ENCODE assay signal across 33 cellular contexts in the genomic region with DNA sequence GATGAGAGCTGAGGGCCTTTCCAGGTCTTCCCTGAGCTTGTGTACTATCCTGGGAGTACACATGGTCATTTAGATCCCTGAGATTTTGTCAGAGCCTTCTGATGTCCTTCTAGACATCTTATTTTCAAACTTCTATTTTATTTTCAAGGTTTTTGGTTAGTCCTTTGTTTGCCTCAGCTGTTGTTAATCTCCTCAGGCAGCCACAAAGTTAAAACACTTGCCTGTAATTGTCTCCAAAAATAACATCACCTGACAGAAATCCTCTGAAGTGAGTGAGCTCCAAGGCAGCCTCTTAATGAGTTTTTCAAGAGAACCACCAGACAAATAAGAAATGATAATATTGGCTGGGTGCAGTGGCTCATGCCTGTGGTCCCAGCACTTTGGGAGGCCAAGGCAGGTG. TPM values are rescaled to one million over a fixed set of nuclear protein-coding genes. Genes with fewer than 3 reads are reported as not detected.
"Had no signal": no experiment of that assay in that cellular context is flagged by ENCODE, and none has a peak within 500 bp of the region (broad histone marks: within the 10 kb centered on the region; RNA-seq: fewer than 3 reads in every experiment).

No MANE protein-coding gene starts in this region.

- H3K36me3 ChIP-seq: stomach, suprapubic skin, thoracic aorta, thyroid gland, tibial artery, transverse colon, upper lobe of left lung, upper lobe of right lung, uterus, vagina had no signal

- H3K4me1 Mint-ChIP-seq: stimulated activated effector memory CD8-positive, alpha-beta T cell treated with anti-CD3 and anti-CD28 coated beads, Interleukin-12 subunit alpha, Interleukin-12 subunit beta, amount 100 ng/mL, for 72 hours; stimulated activated memory B cell treated with anti-CD40 and anti-IgM and Interleukin-4, amounts not matched to agents 10 μg/mL and 1 μg/mL and 100 μg/mL, for 72 hours; stimulated activated naive B cell treated with anti-CD40 and anti-IgM and Interleukin-4, amounts not matched to agents 10 μg/mL and 1 μg/mL and 100 μg/mL, for 72 hours; stimulated activated naive CD8-positive, alpha-beta T cell treated with anti-CD3 and anti-CD28 coated beads, Interleukin-15, amount 100 ng/mL, for 72 hours had no signal

- H3K4me3 Mint-ChIP-seq: stimulated activated effector memory CD8-positive, alpha-beta T cell treated with anti-CD3 and anti-CD28 coated beads, Interleukin-12 subunit alpha, Interleukin-12 subunit beta, amount 100 ng/mL, for 72 hours; stimulated activated memory B cell treated with anti-CD40 and anti-IgM and Interleukin-4, amounts not matched to agents 10 μg/mL and 1 μg/mL and 100 μg/mL, for 72 hours; stimulated activated naive B cell treated with anti-CD40 and anti-IgM and Interleukin-4, amounts not matched to agents 10 μg/mL and 1 μg/mL and 100 μg/mL, for 72 hours; stimulated activated naive CD8-positive, alpha-beta T cell treated with anti-CD3 and anti-CD28 coated beads, Interleukin-15, amount 100 ng/mL, for 72 hours; stimulated activated naive CD8-positive, alpha-beta T cell treated with anti-CD3 and anti-CD28 coated beads, Interleukin-15, Interleukin-2, amounts not matched to agents 100 ng/mL and 50 ng/mL, for 24 hours; type B pancreatic cell had no signal

- H3K4me1 ChIP-seq: stomach, suprapubic skin, testis, thyroid gland, tibial artery, tibial nerve, transverse colon, upper lobe of left lung, upper lobe of right lung, uterus, vagina had no signal

- H3K27ac Mint-ChIP-seq: stimulated activated effector memory CD8-positive, alpha-beta T cell treated with anti-CD3 and anti-CD28 coated beads, Interleukin-12 subunit alpha, Interleukin-12 subunit beta, amount 100 ng/mL, for 72 hours; stimulated activated memory B cell treated with anti-CD40 and anti-IgM and Interleukin-4, amounts not matched to agents 10 μg/mL and 1 μg/mL and 100 μg/mL, for 72 hours; stimulated activated naive B cell treated with anti-CD40 and anti-IgM and Interleukin-4, amounts not matched to agents 10 μg/mL and 1 μg/mL and 100 μg/mL, for 72 hours; stimulated activated naive CD8-positive, alpha-beta T cell treated with anti-CD3 and anti-CD28 coated beads, Interleukin-15, amount 100 ng/mL, for 72 hours; stimulated activated naive CD8-positive, alpha-beta T cell treated with anti-CD3 and anti-CD28 coated beads, Interleukin-15, Interleukin-2, amounts not matched to agents 100 ng/mL and 50 ng/mL, for 24 hours; type B pancreatic cell had no signal

- H3K36me3 Mint-ChIP-seq: stimulated activated effector memory CD8-positive, alpha-beta T cell treated with anti-CD3 and anti-CD28 coated beads, Interleukin-12 subunit alpha, Interleukin-12 subunit beta, amount 100 ng/mL, for 72 hours; stimulated activated memory B cell treated with anti-CD40 and anti-IgM and Interleukin-4, amounts not matched to agents 10 μg/mL and 1 μg/mL and 100 μg/mL, for 72 hours; stimulated activated naive B cell treated with anti-CD40 and anti-IgM and Interleukin-4, amounts not matched to agents 10 μg/mL and 1 μg/mL and 100 μg/mL, for 72 hours; type B pancreatic cell had no signal

- H3K9me3 ChIP-seq: suprapubic skin, testis, thoracic aorta, thyroid gland, tibial artery, tibial nerve, upper lobe of left lung, upper lobe of right lung, uterus, vagina had no signal

- ATAC-seq: stimulated activated effector memory CD8-positive, alpha-beta T cell treated with anti-CD3 and anti-CD28 coated beads, Interleukin-12 subunit alpha, Interleukin-12 subunit beta, amount 100 ng/mL, for 72 hours; stimulated activated memory B cell treated with anti-CD40 and anti-IgM and Interleukin-4, amounts not matched to agents 10 μg/mL and 1 μg/mL and 100 μg/mL, for 72 hours; stimulated activated naive B cell treated with anti-CD40 and anti-IgM and Interleukin-4, amounts not matched to agents 10 μg/mL and 1 μg/mL and 100 μg/mL, for 72 hours; stimulated activated naive CD8-positive, alpha-beta T cell treated with anti-CD3 and anti-CD28 coated beads, Interleukin-15, amount 100 ng/mL, for 72 hours; stimulated activated naive CD8-positive, alpha-beta T cell treated with anti-CD3 and anti-CD28 coated beads, Interleukin-15, Interleukin-2, amounts not matched to agents 100 U/mL and 50 U/mL, for 24 hours; upper lobe of right lung had no signal

- H3K27ac ChIP-seq: stomach, suprapubic skin, testis, thoracic aorta, thyroid gland, tibial artery, tibial nerve, transverse colon, upper lobe of left lung, upper lobe of right lung, uterus, vagina had no signal

- H3K27me3 ChIP-seq: suprapubic skin, testis, thyroid gland, tibial artery, tibial nerve, upper lobe of left lung, upper lobe of right lung, uterus, vagina had no signal

- DNase-seq: stimulated activated CD4-positive, alpha-beta T cell treated with anti-CD3 and anti-CD28 coated beads, Interleukin-2, amount 100 ng/mL, for 48 hours; stimulated activated CD4-positive, alpha-beta T cell treated with anti-CD3 and anti-CD28 coated beads, Interleukin-4, amount 100 ng/mL, for 1 hour; stimulated activated CD4-positive, alpha-beta T cell treated with anti-CD3 and anti-CD28 coated beads, Interleukin-4, amount 100 ng/mL, for 24 hours; stimulated activated CD4-positive, alpha-beta T cell treated with anti-CD3 and anti-CD28 coated beads, Interleukin-4, amount 100 ng/mL, for 4 hours; stimulated activated CD8-positive, alpha-beta memory T cell treated with anti-CD3 and anti-CD28 coated beads, Interleukin-4, amount 100 ng/mL, for 48 hours; stimulated activated naive B cell treated with anti-CD40 and anti-IgM and Interleukin-4, amounts not matched to agents 10 μg/mL and 1 μg/mL and 100 μg/mL, for 72 hours; stimulated activated naive CD4-positive, alpha-beta T cell; stimulated activated naive CD4-positive, alpha-beta T cell treated with Interleukin-2 at 50 U/mL for 16 hours; stimulated activated naive CD8-positive, alpha-beta T cell treated with anti-CD3 and anti-CD28 coated beads, Interleukin-15, amount 100 ng/mL, for 72 hours; stimulated activated naive CD8-positive, alpha-beta T cell treated with anti-CD3 and anti-CD28 coated beads, Interleukin-15, Interleukin-2, amounts not matched to agents 100 U/mL and 50 U/mL, for 24 hours; stomach; substantia nigra; testis; thyroid gland; tibial artery; transverse colon; trophoblast cell; upper lobe of right lung; uterus had no signal

- FAIRE-seq: urothelium cell line had no signal

- H3K4me3 ChIP-seq: stomach, suprapubic skin, testis, thoracic aorta, thyroid gland, tibial artery, tibial nerve, transverse colon, upper lobe of left lung, upper lobe of right lung, uterus, vagina had no signal

- H3K9me3 Mint-ChIP-seq: stimulated activated effector memory CD8-positive, alpha-beta T cell treated with anti-CD3 and anti-CD28 coated beads, Interleukin-12 subunit alpha, Interleukin-12 subunit beta, amount 100 ng/mL, for 72 hours; stimulated activated memory B cell treated with anti-CD40 and anti-IgM and Interleukin-4, amounts not matched to agents 10 μg/mL and 1 μg/mL and 100 μg/mL, for 72 hours; stimulated activated naive B cell treated with anti-CD40 and anti-IgM and Interleukin-4, amounts not matched to agents 10 μg/mL and 1 μg/mL and 100 μg/mL, for 72 hours; stimulated activated naive CD8-positive, alpha-beta T cell treated with anti-CD3 and anti-CD28 coated beads, Interleukin-15, amount 100 ng/mL, for 72 hours; stimulated activated naive CD8-positive, alpha-beta T cell treated with anti-CD3 and anti-CD28 coated beads, Interleukin-15, Interleukin-2, amounts not matched to agents 100 ng/mL and 50 ng/mL, for 24 hours; type B pancreatic cell had no signal

RNA-seq across cellular contexts. Expression of a gene that starts 43.8 kb away (rescaled TPM):
- total RNA-seq: stomach, subcutaneous adipose tissue, suprapubic skin, temporal lobe, thoracic aorta, thyroid gland, tibial nerve, transverse colon, upper lobe of left lung, upper lobe of right lung, ureter, urinary bladder, uterus, vagina had no signal
- polyA plus RNA-seq: stomach, urinary bladder had no signal
